8 cellular contexts compared by ENCODE assay signal in genomic region chr22:39623603-39624500, GRCh38. TPM values are rescaled to one million over a fixed set of nuclear protein-coding genes. Genes with fewer than 3 reads are reported as not detected.
"Had no signal": no experiment of that assay in that cellular context is flagged by ENCODE, and none has a peak within 500 bp of the region (broad histone marks: within the 10 kb centered on the region; RNA-seq: fewer than 3 reads in every experiment).

No MANE protein-coding gene starts in this region.

- H2AFZ ChIP-seq: parathyroid adenoma had no signal

- H3K9ac ChIP-seq: parathyroid adenoma had no signal

- H3K27me3 ChIP-seq: cardiac muscle cell had no signal

- H3K4me3 ChIP-seq: cardiac muscle cell, gastrocnemius medialis, heart right ventricle, smooth muscle cell, transverse colon had no signal

- H3K4me2 ChIP-seq: smooth muscle cell had no signal

- H3K36me3 ChIP-seq: cardiac muscle cell, gastrocnemius medialis, heart right ventricle, transverse colon had no signal

- H3K27ac ChIP-seq: cardiac muscle cell, gastrocnemius medialis, heart right ventricle, parathyroid adenoma, transverse colon had no signal

- H3K9me3 ChIP-seq: gastrocnemius medialis, heart right ventricle, transverse colon had no signal

- H3K4me1 ChIP-seq: gastrocnemius medialis, heart right ventricle, parathyroid adenoma, transverse colon had no signal

- H3K79me2 ChIP-seq: parathyroid adenoma had no signal

RNA-seq across cellular contexts. Expression of gene CACNA1I, which starts 53.3 kb away (rescaled TPM):
- total RNA-seq: activated B cell treated with CpG ODN at 0.5 μM for 24 hours, gastrocnemius medialis, kidney epithelial cell, smooth muscle cell had no signal
- polyA plus RNA-seq: smooth muscle cell had no signal
